In genomic region chr2:53633441-53633840, GRCh38 we compare ENCODE assay signal across 1 cellular context.
TF ChIP-seq lines count a peak whose summit lies in the region.

No MANE protein-coding gene starts in this region.

TF ChIP-seq in SK-N-SH treated with all-trans-retinoic acid at 6 μM for 48 hours, 23 proteins besides CTCF, POLR2A, EP300 and RAD21 (continued from another document):
- TF ChIP-seq POU6F1 (CRISPR knock-in tag; IDR thresholded peaks at IDR 0.05; ENCODE audit: borderline replicate concordance, low read depth) = no peak
- TF ChIP-seq ZNF8 (CRISPR knock-in tag; IDR thresholded peaks at IDR 0.05) = no peak
- TF ChIP-seq PPARA (CRISPR knock-in tag; IDR thresholded peaks at IDR 0.05; ENCODE audit: borderline replicate concordance) = no peak
- no peak for TF ChIP-seq CSDC2 (CRISPR knock-in tag; IDR thresholded peaks at IDR 0.05)
- TF ChIP-seq, protein P1, sequence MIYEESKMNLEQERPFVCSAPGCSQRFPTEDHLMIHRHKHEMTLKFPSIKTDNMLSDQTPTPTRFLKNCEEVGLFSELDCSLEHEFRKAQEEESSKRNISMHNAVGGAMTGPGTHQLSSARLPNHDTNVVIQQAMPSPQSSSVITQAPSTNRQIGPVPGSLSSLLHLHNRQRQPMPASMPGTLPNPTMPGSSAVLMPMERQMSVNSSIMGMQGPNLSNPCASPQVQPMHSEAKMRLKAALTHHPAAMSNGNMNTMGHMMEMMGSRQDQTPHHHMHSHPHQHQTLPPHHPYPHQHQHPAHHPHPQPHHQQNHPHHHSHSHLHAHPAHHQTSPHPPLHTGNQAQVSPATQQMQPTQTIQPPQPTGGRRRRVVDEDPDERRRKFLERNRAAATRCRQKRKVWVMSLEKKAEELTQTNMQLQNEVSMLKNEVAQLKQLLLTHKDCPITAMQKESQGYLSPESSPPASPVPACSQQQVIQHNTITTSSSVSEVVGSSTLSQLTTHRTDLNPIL (CRISPR knock-in tag; IDR thresholded peaks at IDR 0.05; ENCODE audit: low read depth) = no peak
- no peak for TF ChIP-seq RARB (CRISPR knock-in tag; IDR thresholded peaks at IDR 0.05)
- no peak for TF ChIP-seq ZFP30 (CRISPR knock-in tag; IDR thresholded peaks at IDR 0.05)
- no peak for TF ChIP-seq TOX (CRISPR knock-in tag; IDR thresholded peaks at IDR 0.05; ENCODE audit: borderline replicate concordance)
- no peak for TF ChIP-seq ZFP3 (CRISPR knock-in tag; IDR thresholded peaks at IDR 0.05)
